In genomic region chr1:117671781-117672501, GRCh38 we compare ENCODE assay signal across 8 cellular contexts.
DNase-seq lines count a peak whose midpoint lies in the region; ATAC-seq and TF ChIP-seq lines count a peak whose summit lies in the region.

No MANE protein-coding gene starts in this region.

- peak; percentile 45 for TF ChIP-seq CTCF in GM10266 (IDR thresholded peaks at IDR 0.05; ENCODE audit: control insufficient read depth, insufficient read depth, low read depth, missing control alignments)
- no peak for TF ChIP-seq CTCF in Calu3 (IDR thresholded peaks at IDR 0.05; ENCODE audit: unreplicated experiment)

- CTCF ChIA-PET in Calu3 (lab: Charles Lee), result no interaction called here

- BruUV-seq in Calu3 (replicated peaks; lab: Mats Ljungman, UMichigan), result no TSS peak

- H3K4me1 Mint-ChIP-seq in Calu3 (ENCODE audit: low read depth, unreplicated experiment), result no peaks in the 10 kb centered on the region

- ATAC-seq in HG02763 (IDR thresholded peaks at IDR 0.05; ENCODE audit: unreplicated experiment) (no peak), HG02973 (IDR thresholded peaks at IDR 0.05; ENCODE audit: unreplicated experiment) (no peak)

- no peaks in the 10 kb centered on the region for H3K9me3 Mint-ChIP-seq in Calu3 (ENCODE audit: low read depth, unreplicated experiment)

- H3K27ac Mint-ChIP-seq in Calu3 (ENCODE audit: unreplicated experiment), result no peak overlapping the region

- no peaks in the 10 kb centered on the region for H3K36me3 Mint-ChIP-seq in Calu3 (ENCODE audit: insufficient read depth, unreplicated experiment)

- intact Hi-C loops in posterior cingulate gyrus (cut with DNase I), result no loop called here
- intact Hi-C loops in Calu3 (cut with micrococcal nuclease; ENCODE audit: unreplicated experiment), result no loop called here

- H3K27me3 Mint-ChIP-seq in Calu3 (ENCODE audit: unreplicated experiment), result peaks cover 14% of the 10 kb centered on the region

- H3K4me3 Mint-ChIP-seq in Calu3 (ENCODE audit: low read depth, unreplicated experiment), result no peak overlapping the region

- no peak for DNase-seq in GM10266 (ENCODE audit: extremely low spot score)
- peak; percentile 94 for DNase-seq in OCI-M1 (lab: John Stamatoyannopoulos, UW)
- DNase-seq in globus pallidus (ENCODE audit: low spot score), result peak; percentile 46
- DNase-seq in posterior cingulate gyrus, result peak in 7 of 10 donors; percentile 41 to 93 (median 54)
- DNase-seq in LoVo (ENCODE audit: low spot score), result no peak
- no peak for DNase-seq in Calu3

Comparison
In these comparisons a context has a peak if more than half of its experiments do, and no peak if none do; other contexts are left out.
1. DNase-seq: peak in OCI-M1 (single experiment), globus pallidus (single experiment) and posterior cingulate gyrus (7 of 10); none in GM10266 (single experiment), LoVo (single experiment) and Calu3 (single experiment).